ENCODE assay signal across 16 cellular contexts in the genomic region with DNA sequence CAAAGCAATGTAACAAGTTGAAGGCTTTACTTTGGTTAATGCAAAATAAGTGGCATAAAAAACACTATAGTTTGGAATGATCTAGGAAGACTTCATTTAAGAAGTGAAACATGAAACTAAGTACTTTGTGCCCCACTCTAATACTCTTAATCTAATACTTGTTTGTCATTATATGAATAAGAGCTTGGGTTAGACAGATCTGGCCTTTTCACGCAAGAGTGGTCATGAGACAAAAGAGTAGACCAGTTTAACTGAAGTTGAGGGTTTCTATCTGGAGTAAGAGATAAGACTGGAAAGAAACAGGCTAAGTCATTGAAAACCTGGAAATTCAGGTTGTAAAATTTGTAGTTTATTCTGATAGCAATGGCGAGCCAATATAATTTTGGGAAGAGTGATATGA. TPM values are rescaled to one million over a fixed set of nuclear protein-coding genes. Genes with fewer than 3 reads are reported as not detected.
DNase-seq lines count a peak whose midpoint lies in the region; ATAC-seq, FAIRE-seq and TF ChIP-seq lines count a peak whose summit lies in the region.
"Had no signal": no experiment of that assay in that cellular context is flagged by ENCODE, and none has a peak within 500 bp of the region (broad histone marks: within the 10 kb centered on the region; RNA-seq: fewer than 3 reads in every experiment).

No MANE protein-coding gene starts in this region.

- H3K79me2 ChIP-seq in K562 (ENCODE audit: control insufficient read depth, insufficient read depth, low read length): peaks cover 81% of the 10 kb centered on the region

- BruUV-seq in K562 (replicated peaks; lab: Mats Ljungman, UMichigan): no TSS peak

- H3K27me3 ChIP-seq in K562 (ENCODE audit: control insufficient read depth in 2 of 2, insufficient read depth in 2 of 2, low read length in 2 of 2): no peaks in the 10 kb centered on the region
- H3K27me3 ChIP-seq: heart right ventricle, ovary had no signal

- no peak overlapping the region for H3K4me3 ChIP-seq in K562
- H3K4me3 ChIP-seq: heart right ventricle, lung, ovary had no signal

- peak; percentile 88 for TF ChIP-seq EP300 in K562 (IDR thresholded peaks at IDR 0.05; ENCODE audit: low read length)

- CTCF ChIA-PET in K562 (lab: Yijun Ruan, JAX; ENCODE audit: low intra/inter-chr PET ratio): no interaction called here

- TF ChIP-seq RAD21 in K562 (CRISPR knock-in tag; conservative IDR thresholded peaks at IDR 0.05 in 1 of 2, IDR thresholded peaks at IDR 0.05 in 1 of 2): no peak

- no peaks in the 10 kb centered on the region for H3K9me1 ChIP-seq in K562 (ENCODE audit: control insufficient read depth, insufficient read depth, low read length)

- H3K36me3 ChIP-seq in K562 (ENCODE audit: control insufficient read depth, insufficient read depth, low read length): peaks cover 39% of the 10 kb centered on the region
- H3K36me3 ChIP-seq: ovary had no signal

- POLR2A ChIA-PET in K562 (lab: Yijun Ruan, JAX): interaction anchor here (0.5 kb wide), 1 partner anchor 70 kb away, joined by 3 read pairs; no protein-coding TSS in a partner anchor

- 0 out of 2 replicates have a peak, but pooled peaks have one; percentile 31 for TF ChIP-seq POLR2A in K562 (conservative IDR thresholded peaks at IDR 0.05)

- FAIRE-seq in K562 (lab: Jason Lieb, UNC): peak; percentile 73

- DNase-seq in GM13977 (ENCODE audit: low spot score) (peak; percentile 42), K562 (ENCODE audit: extremely low read depth in 1 of 4, low spot score in 3 of 4) (peak; percentile 27 to 82 (median 40)), NCI-H526 treated with DMSO at 0.1 percent for 48 hours (lab: John Stamatoyannopoulos, UW) (no peak), GM03348 (ENCODE audit: low spot score) (no peak)
- no peak for DNase-seq in activated CD4-positive, alpha-beta T cell treated with anti-CD3 and anti-CD28 coated beads, Interleukin-2, amount 50 U/mL, for 48 hours
- DNase-seq: anterior cingulate cortex; CD4-positive, alpha-beta memory T cell; heart right ventricle; NCI-H1417; ovary; stimulated activated naive CD4-positive, alpha-beta T cell treated with Interleukin-2 at 50 U/mL for 16 hours; T-helper 1 cell had no signal

- intact Hi-C loops in K562 (cut with micrococcal nuclease): loop anchor here (5.0 to 10.0 kb wide), 2 partner anchors 156 to 186 kb away; partner anchors contain the start of genes BIRC6 and MEMO1

- peak overlapping the region; percentile 45 for H3K4me2 ChIP-seq in K562 (ENCODE audit: insufficient read depth, low read length)

- ATAC-seq in GM21390 (IDR thresholded peaks at IDR 0.05; ENCODE audit: unreplicated experiment) (peak; percentile 47), HG03432 (IDR thresholded peaks at IDR 0.05; ENCODE audit: unreplicated experiment) (peak; percentile 55), K562 (peak; percentile 5; the same call in 1 of the 3 replicates), GM21526 (IDR thresholded peaks at IDR 0.05; ENCODE audit: low FRiP score, unreplicated experiment) (no peak)
- ATAC-seq: heart right ventricle had no signal

- no peaks in the 10 kb centered on the region for H4K20me1 ChIP-seq in K562 (replicated peaks; ENCODE audit: control insufficient read depth, insufficient read depth, low read length)

- H3K9ac ChIP-seq in K562 (ENCODE audit: insufficient read depth in 1 of 2, low read depth in 2 of 2, low read length in 2 of 2): peak overlapping the region in 1 of 2 experiments; percentile 54; a peak in 2 of 4 replicates

- in situ Hi-C loops in GM13977 (cut with MboI; ENCODE audit: low pct_unique_long_range_greater_than_20kb, low sequenced_read_pairs, unreplicated experiment): no loop called here
- in situ Hi-C loops in K562 (cut with MboI): no loop called here

- no peak for TF ChIP-seq CTCF in GM13977 (IDR thresholded peaks at IDR 0.05; ENCODE audit: extremely low read depth, insufficient read depth, missing control alignments)
- TF ChIP-seq CTCF in K562 (IDR thresholded peaks at IDR 0.05 in 2 of 3, conservative IDR thresholded peaks at IDR 0.05 in 1 of 3; ENCODE audit: insufficient read depth in 2 of 3, low read depth in 1 of 3, low read length in 3 of 3): no peak

- H2AFZ ChIP-seq in K562 (ENCODE audit: low read depth, low read length): 0 out of 2 replicates have a peak overlapping the region, but pooled peaks have one; percentile 2

- H3K4me1 ChIP-seq in K562 (replicated peaks in 1 of 2; ENCODE audit: control insufficient read depth in 2 of 2, insufficient read depth in 2 of 2, low read length in 2 of 2): peaks cover 6 to 16% of the 10 kb centered on the region in 2 experiments; a peak in 4 of 5 replicates

- H3K27ac ChIP-seq in K562 (ENCODE audit: extremely low read depth, low read depth, low read length): peak overlapping the region; percentile 98
- H3K27ac ChIP-seq: heart right ventricle, ovary had no signal

- WGBS in K562 (ENCODE audit: insufficient coverage, low coverage, missing lambda C conversion rate): 0% methylated on average over 2 of the region's 2 CpGs

- H3K9me3 ChIP-seq in K562 (replicated peaks; ENCODE audit: control insufficient read depth, insufficient read depth, low read depth, low read length): 0 out of 2 replicates have a peak, but pooled peaks cover 5% of the 10 kb centered on the region
- H3K9me3 ChIP-seq: heart right ventricle, ovary had no signal

TF ChIP-seq in K562, 482 proteins besides CTCF, POLR2A, EP300 and RAD21 (continues in another document):
- TF ChIP-seq ZSCAN32 (CRISPR knock-in tag; IDR thresholded peaks at IDR 0.05) (no peak), ARID3A (IDR thresholded peaks at IDR 0.05; ENCODE audit: borderline replicate concordance, low read depth, low read length) (peak; percentile 40; the same call in 1 of the 2 replicates), KAT2B (IDR thresholded peaks at IDR 0.05; ENCODE audit: low read depth, low read length) (no peak), LCOR (CRISPR knock-in tag; IDR thresholded peaks at IDR 0.05) (no peak), ZNF561 (CRISPR knock-in tag; conservative IDR thresholded peaks at IDR 0.05) (no peak), FOXP1 (CRISPR knock-in tag; IDR thresholded peaks at IDR 0.05) (no peak)
- TF ChIP-seq, protein P1, sequence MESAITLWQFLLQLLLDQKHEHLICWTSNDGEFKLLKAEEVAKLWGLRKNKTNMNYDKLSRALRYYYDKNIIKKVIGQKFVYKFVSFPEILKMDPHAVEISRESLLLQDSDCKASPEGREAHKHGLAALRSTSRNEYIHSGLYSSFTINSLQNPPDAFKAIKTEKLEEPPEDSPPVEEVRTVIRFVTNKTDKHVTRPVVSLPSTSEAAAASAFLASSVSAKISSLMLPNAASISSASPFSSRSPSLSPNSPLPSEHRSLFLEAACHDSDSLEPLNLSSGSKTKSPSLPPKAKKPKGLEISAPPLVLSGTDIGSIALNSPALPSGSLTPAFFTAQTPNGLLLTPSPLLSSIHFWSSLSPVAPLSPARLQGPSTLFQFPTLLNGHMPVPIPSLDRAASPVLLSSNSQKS (CRISPR knock-in tag; IDR thresholded peaks at IDR 0.05): no peak
- TF ChIP-seq, protein P2, sequence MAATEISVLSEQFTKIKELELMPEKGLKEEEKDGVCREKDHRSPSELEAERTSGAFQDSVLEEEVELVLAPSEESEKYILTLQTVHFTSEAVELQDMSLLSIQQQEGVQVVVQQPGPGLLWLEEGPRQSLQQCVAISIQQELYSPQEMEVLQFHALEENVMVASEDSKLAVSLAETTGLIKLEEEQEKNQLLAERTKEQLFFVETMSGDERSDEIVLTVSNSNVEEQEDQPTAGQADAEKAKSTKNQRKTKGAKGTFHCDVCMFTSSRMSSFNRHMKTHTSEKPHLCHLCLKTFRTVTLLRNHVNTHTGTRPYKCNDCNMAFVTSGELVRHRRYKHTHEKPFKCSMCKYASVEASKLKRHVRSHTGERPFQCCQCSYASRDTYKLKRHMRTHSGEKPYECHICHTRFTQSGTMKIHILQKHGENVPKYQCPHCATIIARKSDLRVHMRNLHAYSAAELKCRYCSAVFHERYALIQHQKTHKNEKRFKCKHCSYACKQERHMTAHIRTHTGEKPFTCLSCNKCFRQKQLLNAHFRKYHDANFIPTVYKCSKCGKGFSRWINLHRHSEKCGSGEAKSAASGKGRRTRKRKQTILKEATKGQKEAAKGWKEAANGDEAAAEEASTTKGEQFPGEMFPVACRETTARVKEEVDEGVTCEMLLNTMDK (IDR thresholded peaks at IDR 0.05; ENCODE audit: borderline replicate concordance, insufficient read depth, low read depth, low read length, poor library complexity, severe bottlenecking): no peak

RNA-seq across cellular contexts. Expression of gene SLC30A6, which starts 2.8 kb away (rescaled TPM):
- total RNA-seq in K562 (2011; cell fraction: chromatin; rRNA removed; ENCODE audit: low replicate concordance): 52.9 and 83.6 TPM in 2 replicates
- 23.8 and 27.6 TPM in 2 replicates for total RNA-seq in K562 (2011; cell fraction: nucleolus; rRNA removed)
- 55.9 and 83.3 TPM in 2 replicates for total RNA-seq in K562 (2011; cell fraction: nucleoplasm; rRNA removed)
- total RNA-seq in K562 (2014; rRNA removed) (12.1 and 18.1 TPM in 2 replicates), K562 (2014; rRNA removed; fragmentation: Illumina TruSeq; extraction: Trizol) (31.6 and 32.0 TPM in 2 replicates), K562 (2015; rRNA removed; fragmentation: Illumina TruSeq; extraction: Trizol) (27.3 and 28.5 TPM in 2 replicates), K562 (2021) (23.8 and 25.9 TPM in 2 replicates)
- polyA plus RNA-seq in K562 (2011; rRNA removed) (36.0 and 42.8 TPM in 2 replicates), K562 (2014; fragmentation: Illumina TruSeq; extraction: Trizol) (21.3 and 24.4 TPM in 2 replicates), K562 (2014; fragmentation: Nextera tagmentation; extraction: Ambion mirVana) (10 to 100 TPM; 13.6 to 17.8 TPM), K562 (2014; rRNA removed) (14.1 and 17.9 TPM in 2 replicates)
- 14.0 and 33.4 TPM in 2 replicates for polyA plus RNA-seq in K562 (2011; cell fraction: cytosol; rRNA removed)
- polyA plus RNA-seq in K562 (2011; cell fraction: nucleus; rRNA removed): 12.1 and 19.2 TPM in 2 replicates
- 13.5 and 18.8 TPM in 2 replicates for polyA plus RNA-seq in K562 (2012)
- polyA minus RNA-seq in K562 (2011; rRNA and poly(A)+ RNA removed): 54.9 and 70.5 TPM in 2 replicates
- polyA minus RNA-seq in K562 (2011; cell fraction: cytosol; rRNA and poly(A)+ RNA removed): 21.8 and 25.1 TPM in 2 replicates
- polyA minus RNA-seq in K562 (2011; cell fraction: nucleus; rRNA and poly(A)+ RNA removed): 13.2 and 44.9 TPM in 2 replicates

Comparison
In these comparisons a context has a peak if more than half of its experiments do, and no peak if none do; other contexts are left out.
1. DNase-seq: peak in GM13977 (single experiment) and K562 (4 of 4); none in NCI-H526 treated with DMSO at 0.1 percent for 48 hours (single experiment), activated CD4-positive, alpha-beta T cell treated with anti-CD3 and anti-CD28 coated beads, Interleukin-2, amount 50 U/mL, for 48 hours (0 of 2) and GM03348 (single experiment).